ENCODE assay signal across 2 cellular contexts in genomic region chr5:128099944-128100343, GRCh38.
TF ChIP-seq lines count a peak whose summit lies in the region.

No MANE protein-coding gene starts in this region.

TF ChIP-seq in A549, 52 proteins besides CTCF, POLR2A, EP300 and RAD21:
- TF ChIP-seq, protein P1, sequence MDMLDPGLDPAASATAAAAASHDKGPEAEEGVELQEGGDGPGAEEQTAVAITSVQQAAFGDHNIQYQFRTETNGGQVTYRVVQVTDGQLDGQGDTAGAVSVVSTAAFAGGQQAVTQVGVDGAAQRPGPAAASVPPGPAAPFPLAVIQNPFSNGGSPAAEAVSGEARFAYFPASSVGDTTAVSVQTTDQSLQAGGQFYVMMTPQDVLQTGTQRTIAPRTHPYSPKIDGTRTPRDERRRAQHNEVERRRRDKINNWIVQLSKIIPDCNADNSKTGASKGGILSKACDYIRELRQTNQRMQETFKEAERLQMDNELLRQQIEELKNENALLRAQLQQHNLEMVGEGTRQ (IDR thresholded peaks at IDR 0.05) = no peak
- TF ChIP-seq PBX3 (IDR thresholded peaks at IDR 0.05) (no peak), HOXB13 (CRISPR knock-in tag; IDR thresholded peaks at IDR 0.05; ENCODE audit: low read depth) (no peak), FOSL2 (IDR thresholded peaks at IDR 0.05) (no peak), FOSL2 (CRISPR knock-in tag; IDR thresholded peaks at IDR 0.05) (no peak), ZNF302 (CRISPR knock-in tag; IDR thresholded peaks at IDR 0.05) (no peak)
- TF ChIP-seq, protein P2, sequence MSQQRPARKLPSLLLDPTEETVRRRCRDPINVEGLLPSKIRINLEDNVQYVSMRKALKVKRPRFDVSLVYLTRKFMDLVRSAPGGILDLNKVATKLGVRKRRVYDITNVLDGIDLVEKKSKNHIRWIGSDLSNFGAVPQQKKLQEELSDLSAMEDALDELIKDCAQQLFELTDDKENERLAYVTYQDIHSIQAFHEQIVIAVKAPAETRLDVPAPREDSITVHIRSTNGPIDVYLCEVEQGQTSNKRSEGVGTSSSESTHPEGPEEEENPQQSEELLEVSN (IDR thresholded peaks at IDR 0.05; ENCODE audit: borderline replicate concordance, low read depth) = no peak

TF ChIP-seq in IMR-90, 13 proteins besides CTCF, POLR2A, EP300 and RAD21:
- no peak for TF ChIP-seq MAZ (IDR thresholded peaks at IDR 0.05; ENCODE audit: borderline replicate concordance, low read depth, low read length)
- no peak for TF ChIP-seq BHLHE40 (IDR thresholded peaks at IDR 0.05; ENCODE audit: low read depth, low read length)
- no peak for TF ChIP-seq FOS (IDR thresholded peaks at IDR 0.05; ENCODE audit: low read depth, low read length)
- no peak for TF ChIP-seq RCOR1 (IDR thresholded peaks at IDR 0.05; ENCODE audit: insufficient replicate concordance, low read length)
- TF ChIP-seq NFE2L2 (IDR thresholded peaks at IDR 0.05; ENCODE audit: low read depth, low read length) = no peak
TF ChIP-seq in IMR-90: peak in this region for 0.
